14 cellular contexts compared by ENCODE assay signal in genomic region chr1:34618381-34618780, GRCh38.
"Had no signal": no experiment of that assay in that cellular context is flagged by ENCODE, and none has a peak within 500 bp of the region (broad histone marks: within the 10 kb centered on the region; RNA-seq: fewer than 3 reads in every experiment).

No MANE protein-coding gene starts in this region.

- DNase-seq: islet precursor cell; left ventricle myocardium inferior; mesendoderm; mucosa of descending colon; naive thymus-derived CD4-positive, alpha-beta T cell; ovary; stimulated activated CD4-positive, alpha-beta T cell treated with anti-CD3 and anti-CD28 coated beads, Interleukin-12 subunit alpha, Interleukin-12 subunit beta, amount 100 ng/mL, for 4 hours; stimulated activated CD4-positive, alpha-beta T cell treated with anti-CD3 and anti-CD28 coated beads, Interleukin-15, amount 100 ng/mL, for 24 hours; stimulated activated CD4-positive, alpha-beta T cell treated with anti-CD3 and anti-CD28 coated beads, Interleukin-2, amount 100 ng/mL, for 24 hours; stimulated activated CD4-positive, alpha-beta T cell treated with anti-CD3 and anti-CD28 coated beads, Interleukin-4, amount 100 ng/mL, for 1 hour; stimulated activated naive CD4-positive, alpha-beta T cell; tibial artery; upper lobe of right lung; uterus had no signal
